ENCODE assay signal across 23 cellular contexts in genomic region chr7:157784114-157784835, GRCh38.
A peak's percentile ranks its signal among the peaks of the same experiment; 100 is the strongest.
DNase-seq lines count a peak whose midpoint lies in the region; ATAC-seq, FAIRE-seq and TF ChIP-seq lines count a peak whose summit lies in the region.
"Had no signal": no experiment of that assay in that cellular context is flagged by ENCODE, and none has a peak within 500 bp of the region (broad histone marks: within the 10 kb centered on the region; RNA-seq: fewer than 3 reads in every experiment).

No MANE protein-coding gene starts in this region.

- H3K4me3 Mint-ChIP-seq in activated naive CD4-positive, alpha-beta T cell treated with anti-CD3 and anti-CD28 coated beads, Interleukin-2, amount 10 ng/mL, durations not matched to agents 7 days and 5 days, result no peak overlapping the region
- no peak overlapping the region for H3K4me3 Mint-ChIP-seq in neural progenitor cell
- H3K4me3 Mint-ChIP-seq: GM23338 had no signal

- no peaks in the 10 kb centered on the region for H3K4me1 Mint-ChIP-seq in activated naive CD4-positive, alpha-beta T cell treated with anti-CD3 and anti-CD28 coated beads, Interleukin-2, amount 10 ng/mL, durations not matched to agents 7 days and 5 days
- peaks cover 26% of the 10 kb centered on the region for H3K4me1 Mint-ChIP-seq in neural progenitor cell
- H3K4me1 Mint-ChIP-seq: GM23338 had no signal

- H3K9ac ChIP-seq in neural progenitor cell, result no peak overlapping the region

- H3K27ac Mint-ChIP-seq in activated naive CD4-positive, alpha-beta T cell treated with anti-CD3 and anti-CD28 coated beads, Interleukin-2, amount 10 ng/mL, durations not matched to agents 7 days and 5 days, result no peak overlapping the region
- H3K27ac Mint-ChIP-seq in neural progenitor cell, result peak overlapping the region; percentile 94
- H3K27ac Mint-ChIP-seq: GM23338 had no signal

- TF ChIP-seq CTCF in choroid plexus epithelial cell (conservative IDR thresholded peaks at IDR 0.05; ENCODE audit: low read depth, low read length) (no peak), neural progenitor cell (IDR thresholded peaks at IDR 0.05) (no peak), suprapubic skin (IDR thresholded peaks at IDR 0.05) (no peak)

- peak; percentile 8 for DNase-seq in activated naive CD4-positive, alpha-beta T cell treated with anti-CD3 and anti-CD28 coated beads, Interleukin-2, amount 50 U/mL, for 16 hours
- DNase-seq in activated naive CD4-positive, alpha-beta T cell treated with anti-CD3 and anti-CD28 coated beads, Interleukin-2, amount 10 ng/mL, durations not matched to agents 7 days and 5 days, result no peak
- DNase-seq in choroid plexus epithelial cell (ENCODE audit: low read depth) (peak; percentile 17), neural progenitor cell (ENCODE audit: low spot score) (peak; percentile 62), urothelium cell line (ENCODE audit: low spot score) (peak; percentile 13), suprapubic skin (ENCODE audit: low spot score in 2 of 2) (no peak), NCI-H1694 treated with DMSO at 0.1 percent for 48 hours (lab: John Stamatoyannopoulos, UW) (no peak)
- DNase-seq: 8988T, GF-D8, KG1, NCI-H1092 treated with DMSO at 0.1 percent for 48 hours, NCI-H1436 treated with DMSO at 0.1 percent for 48 hours, NCI-H2029 treated with DMSO at 0.1 percent for 48 hours, NCI-H2171 treated with DMSO at 0.1 percent for 48 hours, NCI-H524 treated with DMSO at 0.1 percent for 48 hours, NCI-H82, OCI-M1, Right ventricle myocardium superior had no signal

- no peaks in the 10 kb centered on the region for H3K79me2 ChIP-seq in neural progenitor cell (ENCODE audit: low read depth)

- H3K36me3 Mint-ChIP-seq in activated naive CD4-positive, alpha-beta T cell treated with anti-CD3 and anti-CD28 coated beads, Interleukin-2, amount 10 ng/mL, durations not matched to agents 7 days and 5 days, result no peaks in the 10 kb centered on the region
- H3K36me3 Mint-ChIP-seq in neural progenitor cell, result no peaks in the 10 kb centered on the region

- no peak overlapping the region for H3K4me2 ChIP-seq in neural progenitor cell
- H3K4me2 ChIP-seq: GM23338 had no signal

- H3K4me3 ChIP-seq in choroid plexus epithelial cell (ENCODE audit: low read depth, low read length) (no peak overlapping the region), neural progenitor cell (no peak overlapping the region), suprapubic skin (no peak overlapping the region)
- H3K4me3 ChIP-seq: GM23338 had no signal

- TF ChIP-seq EP300 in suprapubic skin (IDR thresholded peaks at IDR 0.05), result no peak

- peaks cover 12% of the 10 kb centered on the region for H3K4me1 ChIP-seq in neural progenitor cell
- no peaks in the 10 kb centered on the region for H3K4me1 ChIP-seq in suprapubic skin

- H3K27me3 ChIP-seq in neural progenitor cell (no peaks in the 10 kb centered on the region), suprapubic skin (peaks cover 2% of the 10 kb centered on the region)

- 88% methylated on average over 13 of the region's 27 CpGs for WGBS in suprapubic skin

- no peaks in the 10 kb centered on the region for H4K20me1 ChIP-seq in neural progenitor cell (ENCODE audit: low read depth)

- no peak overlapping the region for H2AFZ ChIP-seq in neural progenitor cell (replicated peaks)
- H2AFZ ChIP-seq: GM23338 had no signal

- FAIRE-seq in urothelium cell line (lab: Jason Lieb, UNC), result no peak
- FAIRE-seq: HTR-8/SVneo had no signal

- H3K9me3 ChIP-seq in neural progenitor cell (ENCODE audit: low read depth) (no peaks in the 10 kb centered on the region), suprapubic skin (no peaks in the 10 kb centered on the region)

- H3K36me3 ChIP-seq in neural progenitor cell (no peaks in the 10 kb centered on the region), suprapubic skin (no peaks in the 10 kb centered on the region)

- H3K9me3 Mint-ChIP-seq in activated naive CD4-positive, alpha-beta T cell treated with anti-CD3 and anti-CD28 coated beads, Interleukin-2, amount 10 ng/mL, durations not matched to agents 7 days and 5 days, result no peaks in the 10 kb centered on the region
- no peaks in the 10 kb centered on the region for H3K9me3 Mint-ChIP-seq in neural progenitor cell

- TF ChIP-seq POLR2A in suprapubic skin (IDR thresholded peaks at IDR 0.05), result no peak

- H3F3A ChIP-seq in neural progenitor cell (ENCODE audit: low read depth), result no peaks in the 10 kb centered on the region

- no peak overlapping the region for H3K27ac ChIP-seq in neural progenitor cell
- H3K27ac ChIP-seq in suprapubic skin, result no peak overlapping the region
- H3K27ac ChIP-seq: C4-2B had no signal

- H3K27me3 Mint-ChIP-seq in activated naive CD4-positive, alpha-beta T cell treated with anti-CD3 and anti-CD28 coated beads, Interleukin-2, amount 10 ng/mL, durations not matched to agents 7 days and 5 days, result no peaks in the 10 kb centered on the region
- H3K27me3 Mint-ChIP-seq in neural progenitor cell (ENCODE audit: insufficient read depth, low read depth), result no peaks in the 10 kb centered on the region

- CTCF ChIA-PET in activated naive CD4-positive, alpha-beta T cell treated with anti-CD3 and anti-CD28 coated beads, Interleukin-2, amount 10 ng/mL, durations not matched to agents 7 days and 5 days (lab: Charles Lee), result no interaction called here

- ATAC-seq in HG03139 (IDR thresholded peaks at IDR 0.05; ENCODE audit: unreplicated experiment), result no peak
- ATAC-seq: GM23338, HCT116 had no signal

Comparison
In these comparisons a context has a peak if more than half of its experiments do, and no peak if none do; other contexts are left out.
1. DNase-seq: peak in activated naive CD4-positive, alpha-beta T cell treated with anti-CD3 and anti-CD28 coated beads, Interleukin-2, amount 50 U/mL, for 16 hours (single experiment), choroid plexus epithelial cell (single experiment), neural progenitor cell (single experiment) and urothelium cell line (single experiment); none in activated naive CD4-positive, alpha-beta T cell treated with anti-CD3 and anti-CD28 coated beads, Interleukin-2, amount 10 ng/mL, durations not matched to agents 7 days and 5 days (single experiment), suprapubic skin (0 of 2) and NCI-H1694 treated with DMSO at 0.1 percent for 48 hours (single experiment).